22 cellular contexts compared by ENCODE assay signal in genomic region chr16:5852151-5852550, GRCh38.
"Had no signal": no experiment of that assay in that cellular context is flagged by ENCODE, and none has a peak within 500 bp of the region (broad histone marks: within the 10 kb centered on the region; RNA-seq: fewer than 3 reads in every experiment).

No MANE protein-coding gene starts in this region.

- H3K27ac Mint-ChIP-seq: activated B cell treated with CpG ODN at 0.5 μM for 24 hours; activated CD4-positive, alpha-beta T cell treated with anti-CD3 and anti-CD28 coated beads, Interleukin-2, amount 10 ng/mL, durations not matched to agents 24 days and 14 days; activated naive CD4-positive, alpha-beta T cell treated with anti-CD3 and anti-CD28 coated beads for 36 hours; activated naive CD8-positive, alpha-beta T cell; activated T-helper 17 cell treated with anti-CD3 and anti-CD28 coated beads, Interleukin-2, amount 50 U/mL, for 72 hours had no signal

- H3K36me3 Mint-ChIP-seq: activated naive CD8-positive, alpha-beta T cell had no signal

- H3K27me3 Mint-ChIP-seq: activated B cell treated with CpG ODN at 0.5 μM for 24 hours; activated CD4-positive, alpha-beta T cell treated with anti-CD3 and anti-CD28 coated beads, Interleukin-2, amount 10 ng/mL, durations not matched to agents 24 days and 14 days; activated naive CD8-positive, alpha-beta T cell; activated T-helper 17 cell treated with anti-CD3 and anti-CD28 coated beads, Interleukin-2, amount 50 U/mL, for 72 hours had no signal

- H3K9me3 Mint-ChIP-seq: activated CD4-positive, alpha-beta T cell treated with anti-CD3 and anti-CD28 coated beads, Interleukin-2, amount 10 ng/mL, durations not matched to agents 24 days and 14 days had no signal

- ATAC-seq: activated T-cell treated with anti-CD3 and anti-CD28 coated beads, Interleukin-2, amount 50 U/mL, for 4 hours; activated T-helper 17 cell treated with anti-CD3 and anti-CD28 coated beads, Interleukin-2, amount 50 U/mL, for 72 hours had no signal

- H3K4me3 Mint-ChIP-seq: activated B cell treated with CpG ODN at 0.5 μM for 24 hours; activated CD4-positive, alpha-beta T cell treated with anti-CD3 and anti-CD28 coated beads, Interleukin-2, amount 10 ng/mL, durations not matched to agents 24 days and 14 days; activated naive CD4-positive, alpha-beta T cell treated with anti-CD3 and anti-CD28 coated beads for 36 hours; activated naive CD8-positive, alpha-beta T cell; activated T-cell treated with anti-CD3 and anti-CD28 coated beads, Interleukin-2, amount 50 U/mL, for 4 hours; activated T-helper 17 cell treated with anti-CD3 and anti-CD28 coated beads, Interleukin-2, amount 50 U/mL, for 72 hours had no signal

- FAIRE-seq: TTC549 had no signal

- H3K4me1 Mint-ChIP-seq: activated B cell treated with CpG ODN at 0.5 μM for 24 hours; activated CD4-positive, alpha-beta T cell treated with anti-CD3 and anti-CD28 coated beads, Interleukin-2, amount 10 ng/mL, durations not matched to agents 24 days and 14 days; activated T-helper 17 cell treated with anti-CD3 and anti-CD28 coated beads, Interleukin-2, amount 50 U/mL, for 72 hours had no signal

- DNase-seq: activated B cell treated with CpG ODN at 0.5 μM for 24 hours; activated CD4-positive, alpha-beta T cell treated with anti-CD3 and anti-CD28 coated beads for 1 hour; activated CD4-positive, alpha-beta T cell treated with anti-CD3 and anti-CD28 coated beads, Interleukin-2, amount 10 ng/mL, durations not matched to agents 24 days and 14 days; activated CD4-positive, alpha-beta T cell treated with anti-CD3 and anti-CD28 coated beads, Interleukin-2, amount 50 U/mL, for 48 hours; activated gamma-delta T cell; activated naive CD4-positive, alpha-beta T cell treated with anti-CD3 and anti-CD28 coated beads for 36 hours; activated T-cell treated with anti-CD3 and anti-CD28 coated beads, Interleukin-2, amount 50 U/mL, for 4 hours; amygdala; brain microvascular endothelial cell; NCI-H1048; NCI-H146; NCI-H187 treated with DMSO at 0.1 percent for 48 hours; NCI-H2171; NCI-H2227 treated with DMSO at 0.1 percent for 48 hours; NCI-H446 treated with DMSO at 0.1 percent for 48 hours; NCI-H524 treated with DMSO at 0.1 percent for 48 hours; NCI-H748 treated with DMSO at 0.1 percent for 48 hours; SHP77 treated with DMSO at 0.1 percent for 48 hours; T1000 had no signal
